Comparison of ENCODE assay signal across 15 cellular contexts in the genomic region with DNA sequence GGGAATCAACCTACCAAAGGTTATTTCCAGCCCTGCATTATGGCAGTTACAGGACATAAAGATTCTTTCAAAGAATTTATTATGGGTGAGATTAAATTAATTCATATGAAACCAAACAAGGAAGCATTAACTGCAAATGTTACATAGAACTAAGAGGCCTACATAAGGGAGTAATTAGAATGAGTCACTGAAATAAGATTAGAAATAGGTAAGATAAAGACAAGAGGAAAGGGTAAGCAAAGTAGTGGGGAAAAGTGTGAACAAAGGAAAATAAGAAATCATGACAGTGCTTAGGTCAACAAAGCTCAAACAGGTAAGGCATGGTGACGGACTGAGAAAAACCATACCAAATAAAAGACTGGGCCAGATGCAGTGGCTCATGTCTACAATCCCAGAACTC.
"Had no signal": no experiment of that assay in that cellular context is flagged by ENCODE, and none has a peak within 500 bp of the region (broad histone marks: within the 10 kb centered on the region; RNA-seq: fewer than 3 reads in every experiment).

No MANE protein-coding gene starts in this region.

- H3K4me3 Mint-ChIP-seq: activated naive CD8-positive, alpha-beta T cell treated with anti-CD3 and anti-CD28 coated beads, Interleukin-2, amount 10 ng/mL, durations not matched to agents 7 days and 5 days; neural progenitor cell; T-helper 1 cell treated with Interleukin-12 subunit alpha and Interleukin-12 subunit beta and Interleukin-4 antibody, amounts not matched to agents 30 μg/mL and 1 μg/mL, for 36 hours had no signal

- H3K4me1 Mint-ChIP-seq: neural progenitor cell had no signal

- H3K27ac ChIP-seq: breast epithelium, gastrocnemius medialis, neural progenitor cell, pancreas, skin epidermis, upper lobe of left lung had no signal

- H3K9me3 ChIP-seq: breast epithelium, gastrocnemius medialis, pancreas, upper lobe of left lung had no signal

- H3K27me3 Mint-ChIP-seq: activated naive CD8-positive, alpha-beta T cell treated with anti-CD3 and anti-CD28 coated beads, Interleukin-2, amount 10 ng/mL, durations not matched to agents 7 days and 5 days had no signal

- DNase-seq: activated CD4-positive, CD25-positive, alpha-beta regulatory T cell treated with anti-CD3 and anti-CD28 coated beads, Interleukin-2, amount 50 U/mL, for 72 hours; activated effector memory CD4-positive, alpha-beta T cell treated with Interleukin-2 at 50 U/mL for 16 hours; activated naive CD8-positive, alpha-beta T cell treated with anti-CD3 and anti-CD28 coated beads, Interleukin-2, amount 10 ng/mL, durations not matched to agents 7 days and 5 days; aorta; gastrocnemius medialis; kidney; left ventricle myocardium superior; mesenchymal stem cell; pancreas; Right ventricle myocardium superior; upper lobe of left lung had no signal

- H3K9me3 Mint-ChIP-seq: activated naive CD8-positive, alpha-beta T cell treated with anti-CD3 and anti-CD28 coated beads, Interleukin-2, amount 10 ng/mL, durations not matched to agents 7 days and 5 days; neural progenitor cell; T-helper 1 cell treated with Interleukin-12 subunit alpha and Interleukin-12 subunit beta and Interleukin-4 antibody, amounts not matched to agents 30 μg/mL and 1 μg/mL, for 36 hours had no signal

- ATAC-seq: gastrocnemius medialis, left ventricle myocardium superior had no signal

- H3K27ac Mint-ChIP-seq: activated naive CD8-positive, alpha-beta T cell treated with anti-CD3 and anti-CD28 coated beads, Interleukin-2, amount 10 ng/mL, durations not matched to agents 7 days and 5 days; neural progenitor cell; T-helper 1 cell treated with Interleukin-12 subunit alpha and Interleukin-12 subunit beta and Interleukin-4 antibody, amounts not matched to agents 30 μg/mL and 1 μg/mL, for 36 hours had no signal

- H3K27me3 ChIP-seq: breast epithelium, gastrocnemius medialis, neural progenitor cell, pancreas, upper lobe of left lung had no signal
